Comparison of ENCODE assay signal across 34 cellular contexts in genomic region chr19:41848666-41849065, GRCh38. TPM values are rescaled to one million over a fixed set of nuclear protein-coding genes. Genes with fewer than 3 reads are reported as not detected.
"Had no signal": no experiment of that assay in that cellular context is flagged by ENCODE, and none has a peak within 500 bp of the region (broad histone marks: within the 10 kb centered on the region; RNA-seq: fewer than 3 reads in every experiment).

No MANE protein-coding gene starts in this region.

- H3K27me3 ChIP-seq: sigmoid colon, thyroid gland had no signal

- H3K27ac ChIP-seq: coronary artery, esophagus muscularis mucosa, foreskin keratinocyte, gastroesophageal sphincter, heart right ventricle, psoas muscle, sigmoid colon, stomach, thyroid gland had no signal

- H3K9me3 ChIP-seq: esophagus muscularis mucosa, gastroesophageal sphincter, heart right ventricle, psoas muscle, stomach, thyroid gland had no signal

- H3K4me3 ChIP-seq: coronary artery, esophagus muscularis mucosa, gastroesophageal sphincter, heart right ventricle, lung, psoas muscle, sigmoid colon, stomach, thyroid gland had no signal

- H3K27ac Mint-ChIP-seq: memory B cell; natural killer cell treated with Interleukin-12 subunit alpha and Interleukin-12 subunit beta and Interleukin-15 and Interleukin-18, amount 100 ng/mL, for 72 hours had no signal

- H3K36me3 ChIP-seq: esophagus muscularis mucosa, gastroesophageal sphincter, heart right ventricle, sigmoid colon, stomach, thyroid gland had no signal

- DNase-seq: central memory CD4-positive, alpha-beta T cell; dermis blood vessel endothelial cell; effector memory CD4-positive, alpha-beta T cell; foreskin keratinocyte; heart right ventricle; hippocampal formation; islet precursor cell; left ventricle myocardium superior; naive B cell; psoas muscle; right cardiac atrium; sigmoid colon; stimulated activated CD4-positive, alpha-beta T cell treated with anti-CD3 and anti-CD28 coated beads, Interleukin-4, amount 100 ng/mL, for 4 hours; stimulated activated naive CD4-positive, alpha-beta T cell treated with Interleukin-2 at 50 U/mL for 16 hours; stomach; thyroid gland; trophoblast cell had no signal

- ATAC-seq: foreskin keratinocyte; gastroesophageal sphincter; heart right ventricle; left ventricle myocardium superior; natural killer cell treated with Interleukin-12 subunit alpha and Interleukin-12 subunit beta and Interleukin-15 and Interleukin-18, amount 100 ng/mL, for 72 hours; psoas muscle; right cardiac atrium had no signal

- H3K4me1 Mint-ChIP-seq: naive B cell, neural crest cell had no signal

- H3K4me1 ChIP-seq: esophagus muscularis mucosa, foreskin keratinocyte, gastroesophageal sphincter, heart right ventricle, psoas muscle, sigmoid colon, stomach, thyroid gland had no signal

- H3K4me3 Mint-ChIP-seq: memory B cell; naive B cell; natural killer cell treated with Interleukin-12 subunit alpha and Interleukin-12 subunit beta and Interleukin-15 and Interleukin-18, amount 100 ng/mL, for 72 hours; neural crest cell had no signal

- H3K9me3 Mint-ChIP-seq: natural killer cell treated with Interleukin-12 subunit alpha and Interleukin-12 subunit beta and Interleukin-15 and Interleukin-18, amount 100 ng/mL, for 72 hours; neural crest cell had no signal

- H3K36me3 Mint-ChIP-seq: natural killer cell treated with Interleukin-12 subunit alpha and Interleukin-12 subunit beta and Interleukin-15 and Interleukin-18, amount 100 ng/mL, for 72 hours had no signal

RNA-seq across cellular contexts. Expression of gene DMRTC2, which starts 3.8 kb away (rescaled TPM):
- total RNA-seq: dermis blood vessel endothelial cell; endothelial cell of umbilical vein; epithelial cell of proximal tubule; esophagus muscularis mucosa; fibroblast of lung; foreskin keratinocyte; gastroesophageal sphincter; heart right ventricle; left ventricle myocardium superior; lung; mononuclear cell; natural killer cell treated with Interleukin-12 subunit alpha and Interleukin-12 subunit beta and Interleukin-15 and Interleukin-18, amount 100 ng/mL, for 72 hours; neural crest cell; osteocyte; psoas muscle; renal cortical epithelial cell; right cardiac atrium; sigmoid colon; skeletal muscle tissue; stomach; subcutaneous adipose tissue; temporal lobe; urinary bladder had no signal

RNA-seq across cellular contexts. Expression of gene LYPD4, which starts 4.2 kb away (rescaled TPM):
- total RNA-seq: dermis blood vessel endothelial cell; endothelial cell of umbilical vein; epithelial cell of proximal tubule; esophagus muscularis mucosa; fibroblast of lung; foreskin keratinocyte; gastroesophageal sphincter; heart right ventricle; left ventricle myocardium superior; lung; mononuclear cell; natural killer cell treated with Interleukin-12 subunit alpha and Interleukin-12 subunit beta and Interleukin-15 and Interleukin-18, amount 100 ng/mL, for 72 hours; neural crest cell; osteocyte; psoas muscle; renal cortical epithelial cell; right cardiac atrium; sigmoid colon; skeletal muscle tissue; stomach; subcutaneous adipose tissue; temporal lobe; thyroid gland; urinary bladder had no signal

RNA-seq across cellular contexts. Expression of gene CD79A, which starts 28.4 kb away (rescaled TPM):
- total RNA-seq: endothelial cell of umbilical vein, epithelial cell of proximal tubule, left ventricle myocardium superior, osteocyte, sigmoid colon, temporal lobe had no signal
